ENCODE assay signal across 18 cellular contexts in the genomic region with DNA sequence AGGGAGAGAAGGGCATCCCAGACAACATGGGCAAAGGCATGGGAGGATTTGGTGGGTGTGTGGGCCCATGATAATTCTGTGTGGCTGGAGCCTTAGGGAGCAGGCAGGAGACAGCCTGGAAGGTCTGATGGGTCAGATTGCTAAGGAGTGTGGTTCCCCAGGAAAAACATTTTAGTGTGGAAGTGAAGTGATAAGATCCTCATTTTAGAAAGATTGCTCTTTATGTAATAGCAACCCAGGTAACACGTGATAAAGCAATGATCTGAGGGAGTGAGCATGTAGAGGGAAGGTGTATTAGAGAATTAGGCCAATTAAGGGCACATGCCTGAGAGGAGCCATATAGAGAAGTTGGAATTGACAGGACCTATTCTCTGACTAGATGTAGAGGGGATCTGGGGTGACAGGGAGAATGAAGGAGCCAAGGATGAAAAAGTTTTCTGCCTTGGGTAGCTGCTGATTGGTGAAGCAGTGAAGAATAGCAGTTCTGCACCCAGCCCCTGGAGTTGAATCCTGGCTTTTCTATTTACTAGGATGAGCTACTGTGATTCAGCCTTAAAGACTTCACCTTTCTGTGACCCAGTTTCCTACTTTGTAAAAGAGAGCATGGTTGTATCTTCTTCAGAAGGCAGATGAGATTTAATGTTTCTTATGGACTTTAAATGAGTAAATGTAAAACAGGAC. TPM values are rescaled to one million over a fixed set of nuclear protein-coding genes. Genes with fewer than 3 reads are reported as not detected.
DNase-seq lines count a peak whose midpoint lies in the region; ATAC-seq, FAIRE-seq and TF ChIP-seq lines count a peak whose summit lies in the region.
"Had no signal": no experiment of that assay in that cellular context is flagged by ENCODE, and none has a peak within 500 bp of the region (broad histone marks: within the 10 kb centered on the region; RNA-seq: fewer than 3 reads in every experiment).

No MANE protein-coding gene starts in this region.

- H3K27ac Mint-ChIP-seq in activated naive CD8-positive, alpha-beta T cell: peak overlapping the region; percentile 95

- no peaks in the 10 kb centered on the region for H4K20me1 ChIP-seq in BLaER1

- 58 to 70% methylated on average over 1 of the region's 1 CpG for WGBS in thyroid gland, 2 donors

- H3K27ac ChIP-seq in BLaER1 (peak overlapping the region; percentile 93), thyroid gland (no peak overlapping the region)
- H3K27ac ChIP-seq: C4-2B, epithelial cell of prostate, psoas muscle had no signal

- peaks cover 3% of the 10 kb centered on the region; the same call in 1 of the 2 replicates for H3K36me3 ChIP-seq in BLaER1
- H3K36me3 ChIP-seq in thyroid gland: no peaks in the 10 kb centered on the region
- H3K36me3 ChIP-seq: MG63 had no signal

- H3K4me1 Mint-ChIP-seq in activated naive CD8-positive, alpha-beta T cell (ENCODE audit: low read depth): peaks cover 64% of the 10 kb centered on the region
- H3K4me1 Mint-ChIP-seq: brain had no signal

- no peak for ATAC-seq in HG02885 (IDR thresholded peaks at IDR 0.05; ENCODE audit: poor library complexity, unreplicated experiment)
- ATAC-seq: psoas muscle had no signal

- FAIRE-seq in GM12892 (lab: Jason Lieb, UNC): peak; percentile 91

- TF ChIP-seq POLR2A in GM12892 (IDR thresholded peaks at IDR 0.05; ENCODE audit: low read depth, low read length): no peak
- TF ChIP-seq POLR2A in thyroid gland (IDR thresholded peaks at IDR 0.05): no peak

- H3K27me3 ChIP-seq in BLaER1 (no peaks in the 10 kb centered on the region), thyroid gland (no peaks in the 10 kb centered on the region)
- H3K27me3 ChIP-seq: MG63 had no signal

- no peak overlapping the region for H3K4me3 Mint-ChIP-seq in activated naive CD8-positive, alpha-beta T cell
- H3K4me3 Mint-ChIP-seq: brain had no signal

- DNase-seq in GM12892 (ENCODE audit: insufficient read length) (no peak), kidney glomerular epithelial cell (lab: John Stamatoyannopoulos, UW) (peak; percentile 76), hippocampal formation (lab: John Stamatoyannopoulos, UW) (no peak), thyroid gland (no peak), mesenteric fat pad (ENCODE audit: low spot score) (no peak)
- DNase-seq: activated CD8-positive, alpha-beta memory T cell treated with anti-CD3 and anti-CD28 coated beads, Interleukin-2, amount 50 U/mL, for 4 hours; MG63; NCI-H2227 treated with DMSO at 0.1 percent for 48 hours; psoas muscle; stimulated activated CD4-positive, alpha-beta T cell treated with anti-CD3 and anti-CD28 coated beads, Interleukin-4, amount 100 ng/mL, for 4 hours; T1000 had no signal

- H3K36me3 Mint-ChIP-seq in activated naive CD8-positive, alpha-beta T cell: peaks cover 2% of the 10 kb centered on the region
- H3K36me3 Mint-ChIP-seq: brain had no signal

- no peaks in the 10 kb centered on the region for H3K9me3 Mint-ChIP-seq in activated naive CD8-positive, alpha-beta T cell (ENCODE audit: low read depth)
- H3K9me3 Mint-ChIP-seq: brain had no signal

- H3K9me3 ChIP-seq in BLaER1: peaks cover 4% of the 10 kb centered on the region; the same call in 1 of the 2 replicates
- H3K9me3 ChIP-seq in thyroid gland: no peaks in the 10 kb centered on the region
- H3K9me3 ChIP-seq: MG63, psoas muscle had no signal

- no peak for TF ChIP-seq CTCF in thyroid gland (IDR thresholded peaks at IDR 0.05)

- H3K4me2 ChIP-seq in BLaER1: peak overlapping the region; percentile 71

- no peak overlapping the region for H3K4me3 ChIP-seq in BLaER1
- no peak overlapping the region for H3K4me3 ChIP-seq in thyroid gland (replicated peaks in 1 of 3)
- H3K4me3 ChIP-seq: MG63, psoas muscle had no signal

- no peaks in the 10 kb centered on the region for H3K27me3 Mint-ChIP-seq in activated naive CD8-positive, alpha-beta T cell

- intact Hi-C loops in thyroid gland (cut with DNase I): no loop called here

- H3K4me1 ChIP-seq in BLaER1 (peaks cover 77% of the 10 kb centered on the region), thyroid gland (no peaks in the 10 kb centered on the region)
- H3K4me1 ChIP-seq: psoas muscle had no signal

- H3K9ac ChIP-seq in BLaER1: 0 out of 2 replicates have a peak overlapping the region, but pooled peaks have one; percentile 76

RNA-seq across cellular contexts. Expression of gene SLAMF6, which starts 18.7 kb away (rescaled TPM):
- polyA plus RNA-seq in GM12892 (2012; ENCODE audit: missing spikeins): 64.8 TPM
- total RNA-seq in thyroid gland (1 to 10 TPM; 1.3 to 3.6 (median 1.7) TPM), mesenteric fat pad (1.2 TPM)
- total RNA-seq: RPMI7951 had no signal

RNA-seq across cellular contexts. Expression of gene CD84, which starts 37.5 kb away (rescaled TPM):
- polyA plus RNA-seq in GM12892 (2012; ENCODE audit: missing spikeins): 18.7 TPM
- total RNA-seq in thyroid gland (1 to 10 TPM; 1.8 to 5.8 (median 2.4) TPM), mesenteric fat pad (17.1 TPM)
- total RNA-seq: RPMI7951 had no signal
